14 cellular contexts compared by ENCODE assay signal in genomic region chr14:20334017-20334416, GRCh38. TPM values are rescaled to one million over a fixed set of nuclear protein-coding genes. Genes with fewer than 3 reads are reported as not detected.
DNase-seq lines count a peak whose midpoint lies in the region; ATAC-seq and TF ChIP-seq lines count a peak whose summit lies in the region.
"Had no signal": no experiment of that assay in that cellular context is flagged by ENCODE, and none has a peak within 500 bp of the region (broad histone marks: within the 10 kb centered on the region; RNA-seq: fewer than 3 reads in every experiment).

No MANE protein-coding gene starts in this region.

- ATAC-seq in left cardiac atrium = no peak

- DNase-seq in right atrium auricular region (ENCODE audit: low spot score) (no peak), left cardiac atrium (no peak), ascending aorta (ENCODE audit: low spot score in 2 of 2) (no peak), vagina (ENCODE audit: extremely low spot score in 2 of 2) (no peak), dedifferentiated amniotic fluid mesenchymal stem cell (ENCODE audit: extremely low spot score) (no peak), NOMO-1 (lab: John Stamatoyannopoulos, UW; ENCODE audit: unreplicated experiment in 2 of 2) (no peak), NCI-H2029 (lab: John Stamatoyannopoulos, UW) (no peak)
- DNase-seq: anterior cingulate cortex; DMS79 treated with DMSO at 0.1 percent for 48 hours; MV-4-11; NCI-H2171; stimulated activated CD4-positive, alpha-beta T cell treated with anti-CD3 and anti-CD28 coated beads, Interleukin-12 subunit alpha, Interleukin-12 subunit beta, amount 100 ng/mL, for 4 hours; WERI-Rb-1 had no signal

- no peaks in the 10 kb centered on the region for H3K27me3 ChIP-seq in right atrium auricular region
- H3K27me3 ChIP-seq in ascending aorta = no peaks in the 10 kb centered on the region
- H3K27me3 ChIP-seq in neuron (ENCODE audit: insufficient read depth, low read length) = no peaks in the 10 kb centered on the region
- no peaks in the 10 kb centered on the region for H3K27me3 ChIP-seq in vagina

- no peak for TF ChIP-seq POLR2A in vagina (IDR thresholded peaks at IDR 0.05)

- peaks cover 4% of the 10 kb centered on the region for H3K36me3 ChIP-seq in right atrium auricular region
- peaks cover 0 to 6% of the 10 kb centered on the region in 2 donors for H3K36me3 ChIP-seq in ascending aorta
- peaks cover 6% of the 10 kb centered on the region for H3K36me3 ChIP-seq in neuron (ENCODE audit: insufficient read depth, low read length)
- no peaks in the 10 kb centered on the region for H3K36me3 ChIP-seq in vagina

- TF ChIP-seq CTCF in right atrium auricular region (IDR thresholded peaks at IDR 0.05) = no peak
- TF ChIP-seq CTCF in ascending aorta (IDR thresholded peaks at IDR 0.05) = no peak
- TF ChIP-seq CTCF in vagina (IDR thresholded peaks at IDR 0.05) = no peak

- peaks cover 2 to 21% of the 10 kb centered on the region in 2 donors for H3K4me1 ChIP-seq in right atrium auricular region
- H3K4me1 ChIP-seq in ascending aorta = peaks cover 0 to 11% of the 10 kb centered on the region in 2 donors
- H3K4me1 ChIP-seq in neuron (ENCODE audit: insufficient read depth, low read length) = peaks cover 7% of the 10 kb centered on the region
- H3K4me1 ChIP-seq in vagina = peaks cover 18% of the 10 kb centered on the region

- intact Hi-C loops in left cardiac atrium (cut with DNase I) = no loop called here
- intact Hi-C loops in ascending aorta (cut with DNase I) = loop anchor here (5.0 kb wide), 1 partner anchor 653 kb away; the partner anchor contains the start of gene METTL17
- intact Hi-C loops in vagina (cut with DNase I) = no loop called here

- H3K27ac ChIP-seq in right atrium auricular region (peak overlapping the region; percentile 87 to 91), ascending aorta (peak overlapping the region; percentile 87 to 94), vagina (peak overlapping the region; percentile 87)
- H3K27ac ChIP-seq: WERI-Rb-1 had no signal

- H2AFZ ChIP-seq in neuron (ENCODE audit: low read depth, low read length) = no peak overlapping the region

- H3K4me3 ChIP-seq in right atrium auricular region = no peak overlapping the region
- no peak overlapping the region for H3K4me3 ChIP-seq in ascending aorta
- peak overlapping the region; percentile 90 for H3K4me3 ChIP-seq in neuron (ENCODE audit: low read length)
- no peak overlapping the region for H3K4me3 ChIP-seq in vagina

- H3K9me3 ChIP-seq in right atrium auricular region (no peaks in the 10 kb centered on the region), ascending aorta (no peaks in the 10 kb centered on the region), neuron (ENCODE audit: low read length) (no peaks in the 10 kb centered on the region), vagina (no peaks in the 10 kb centered on the region)

RNA-seq across cellular contexts. Expression of gene CCNB1IP1, which starts 0.9 kb away (rescaled TPM):
- total RNA-seq in right atrium auricular region (10 to 100 TPM; 52.9 to 71.1 TPM), left cardiac atrium (10 to 100 TPM; 41.0 to 49.2 TPM), ascending aorta (12.6 TPM), vagina (38.5 TPM)

RNA-seq across cellular contexts. Expression of gene PARP2, which starts 9.4 kb away (rescaled TPM):
- total RNA-seq in right atrium auricular region (1 to 10 TPM; 6.5 to 8.9 TPM), left cardiac atrium (10 to 100 TPM; 12.5 to 13.6 TPM), ascending aorta (0.32 TPM), vagina (5.9 TPM)

RNA-seq across cellular contexts. Expression of gene TTC5, which starts 28.3 kb away (rescaled TPM):
- total RNA-seq in right atrium auricular region (1 to 10 TPM; 4.3 to 7.7 TPM), left cardiac atrium (10 to 100 TPM in 1 of 2 donors, 1 to 10 TPM in 1; 7.6 to 13.3 TPM), ascending aorta (7.8 TPM), vagina (10.8 TPM)
